ENCODE assay signal across 19 cellular contexts in the genomic region with DNA sequence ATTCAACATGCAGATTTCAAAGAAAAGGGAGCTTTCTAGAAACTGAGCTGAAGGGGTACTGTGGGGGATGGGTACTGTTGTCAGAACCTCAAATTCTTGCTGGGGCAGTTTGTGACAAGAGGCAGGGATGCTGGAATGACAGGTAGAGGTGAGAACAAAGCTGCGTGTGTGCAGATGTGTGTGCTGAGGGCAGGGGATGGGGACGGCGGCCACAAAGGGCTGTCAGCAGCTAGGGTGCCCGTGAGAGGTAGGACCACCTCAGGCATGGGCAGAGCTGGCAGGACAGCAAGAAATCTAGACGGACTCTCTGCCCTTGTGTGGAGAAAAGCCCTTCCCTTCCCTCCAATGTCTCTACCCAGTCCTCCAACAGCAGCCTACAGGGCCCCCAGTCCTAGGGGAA. TPM values are rescaled to one million over a fixed set of nuclear protein-coding genes. Genes with fewer than 3 reads are reported as not detected.
A peak's percentile ranks its signal among the peaks of the same experiment; 100 is the strongest.
DNase-seq lines count a peak whose midpoint lies in the region; ATAC-seq and TF ChIP-seq lines count a peak whose summit lies in the region.
"Had no signal": no experiment of that assay in that cellular context is flagged by ENCODE, and none has a peak within 500 bp of the region (broad histone marks: within the 10 kb centered on the region; RNA-seq: fewer than 3 reads in every experiment).

No MANE protein-coding gene starts in this region.

- H3K9me3 Mint-ChIP-seq in MCF 10A (ENCODE audit: unreplicated experiment) (no peaks in the 10 kb centered on the region), WTC11 (no peaks in the 10 kb centered on the region), glutamatergic neuron (ENCODE audit: unreplicated experiment) (peaks cover 1% of the 10 kb centered on the region), type B pancreatic cell (no peaks in the 10 kb centered on the region)

- H3K27me3 Mint-ChIP-seq in MCF 10A (ENCODE audit: insufficient read depth, unreplicated experiment) (no peaks in the 10 kb centered on the region), WTC11 (ENCODE audit: low read depth) (no peaks in the 10 kb centered on the region), glutamatergic neuron (ENCODE audit: unreplicated experiment) (peaks cover 5% of the 10 kb centered on the region), type B pancreatic cell (no peaks in the 10 kb centered on the region)
- H3K27me3 Mint-ChIP-seq: CD4-positive, alpha-beta memory T cell had no signal

- no peak overlapping the region for H3K27ac ChIP-seq in breast epithelium
- H3K27ac ChIP-seq: BLaER1 had no signal

- H3K27me3 ChIP-seq in breast epithelium, result no peaks in the 10 kb centered on the region
- H3K27me3 ChIP-seq: BLaER1 had no signal

- TF ChIP-seq POLR2A in breast epithelium (IDR thresholded peaks at IDR 0.05), result no peak

- H3K27ac Mint-ChIP-seq in MCF 10A (ENCODE audit: low read depth, unreplicated experiment) (no peak overlapping the region), WTC11 (peak overlapping the region; percentile 83; the same call in 1 of the 2 replicates), glutamatergic neuron (ENCODE audit: unreplicated experiment) (peak overlapping the region; percentile 17), type B pancreatic cell (peak overlapping the region; percentile 50)

- H3K36me3 ChIP-seq in breast epithelium, result peaks cover 14% of the 10 kb centered on the region

- H3K4me1 ChIP-seq in breast epithelium, result no peaks in the 10 kb centered on the region
- H3K4me1 ChIP-seq: BLaER1 had no signal

- intact Hi-C loops in MCF 10A (cut with micrococcal nuclease), result no loop called here
- intact Hi-C loops in breast epithelium (cut with DNase I; ENCODE audit: low total_unique reads), result no loop called here

- ATAC-seq in WTC11 (no peak), omental fat pad (ENCODE audit: low FRiP score) (no peak), HG03457 (IDR thresholded peaks at IDR 0.05; ENCODE audit: unreplicated experiment) (no peak)
- ATAC-seq: HCT116 had no signal

- POLR2A ChIA-PET in MCF 10A (lab: Yijun Ruan, JAX) (interaction anchor here (3.5 kb wide), 1 partner anchor 15 kb away, joined by 17 read pairs; a partner anchor contains a TSS), WTC11 (lab: Charles Lee) (interaction anchor here (0.5 kb wide), 1 partner anchor 30 kb away, joined by 4 read pairs; no protein-coding TSS in a partner anchor)

- TSS peak; percentile 57 for BruUV-seq in MCF 10A (replicated peaks; lab: Mats Ljungman, UMichigan)

- H3K4me3 Mint-ChIP-seq in MCF 10A (ENCODE audit: unreplicated experiment), result no peak overlapping the region
- no peak overlapping the region for H3K4me3 Mint-ChIP-seq in WTC11
- no peak overlapping the region for H3K4me3 Mint-ChIP-seq in glutamatergic neuron (ENCODE audit: unreplicated experiment)
- H3K4me3 Mint-ChIP-seq in type B pancreatic cell, result no peak overlapping the region

- H3K36me3 Mint-ChIP-seq in MCF 10A (ENCODE audit: insufficient read depth, unreplicated experiment) (peaks cover 77% of the 10 kb centered on the region), WTC11 (peaks cover 33% of the 10 kb centered on the region), glutamatergic neuron (ENCODE audit: unreplicated experiment) (peaks cover 7% of the 10 kb centered on the region), type B pancreatic cell (peaks cover 18% of the 10 kb centered on the region)

- DNase-seq in MCF 10A (ENCODE audit: unreplicated experiment), result no peak
- no peak for DNase-seq in breast epithelium (ENCODE audit: low spot score in 2 of 2)
- no peak for DNase-seq in WTC11 (ENCODE audit: low spot score)
- no peak for DNase-seq in glutamatergic neuron
- DNase-seq in type B pancreatic cell (ENCODE audit: extremely low spot score, unreplicated experiment), result no peak
- DNase-seq in omental fat pad (ENCODE audit: low spot score), result no peak
- no peak for DNase-seq in NCI-H1105 (lab: John Stamatoyannopoulos, UW)
- DNase-seq: CD4-positive, alpha-beta memory T cell; GOT3; NCI-H146; NCI-H2029 treated with DMSO at 0.1 percent for 48 hours; NCI-H510A; NCI-H748 treated with DMSO at 0.1 percent for 48 hours; OCI-M1; RPMI8226; SIG-M5 had no signal

- no peak overlapping the region for H3K4me3 ChIP-seq in breast epithelium
- H3K4me3 ChIP-seq: BLaER1 had no signal

- H3K4me1 Mint-ChIP-seq in MCF 10A (ENCODE audit: insufficient read depth, unreplicated experiment), result no peaks in the 10 kb centered on the region
- H3K4me1 Mint-ChIP-seq in WTC11, result no peaks in the 10 kb centered on the region
- H3K4me1 Mint-ChIP-seq in glutamatergic neuron (ENCODE audit: low read depth, unreplicated experiment), result no peaks in the 10 kb centered on the region
- H3K4me1 Mint-ChIP-seq in type B pancreatic cell (ENCODE audit: unreplicated experiment), result no peaks in the 10 kb centered on the region

- TF ChIP-seq CTCF in MCF 10A (IDR thresholded peaks at IDR 0.05; ENCODE audit: unreplicated experiment) (no peak), breast epithelium (IDR thresholded peaks at IDR 0.05) (no peak), WTC11 (IDR thresholded peaks at IDR 0.05) (no peak), glutamatergic neuron (IDR thresholded peaks at IDR 0.05; ENCODE audit: partially characterized antibody, unreplicated experiment) (no peak), type B pancreatic cell (conservative IDR thresholded peaks at IDR 0.05) (no peak), omental fat pad (IDR thresholded peaks at IDR 0.05) (no peak)

- H3K9me3 ChIP-seq in breast epithelium, result no peaks in the 10 kb centered on the region
- H3K9me3 ChIP-seq: BLaER1 had no signal

- CTCF ChIA-PET in MCF 10A (lab: Yijun Ruan, JAX) (interaction anchor here (0.6 to 0.7 kb wide), 2 partner anchors 15 to 161 kb away, joined by 3 to 7 read pairs; no protein-coding TSS in a partner anchor), WTC11 (lab: Charles Lee) (no interaction called here)

TF ChIP-seq in WTC11, 78 proteins besides CTCF, POLR2A, EP300 and RAD21:
- TF ChIP-seq, protein P1, sequence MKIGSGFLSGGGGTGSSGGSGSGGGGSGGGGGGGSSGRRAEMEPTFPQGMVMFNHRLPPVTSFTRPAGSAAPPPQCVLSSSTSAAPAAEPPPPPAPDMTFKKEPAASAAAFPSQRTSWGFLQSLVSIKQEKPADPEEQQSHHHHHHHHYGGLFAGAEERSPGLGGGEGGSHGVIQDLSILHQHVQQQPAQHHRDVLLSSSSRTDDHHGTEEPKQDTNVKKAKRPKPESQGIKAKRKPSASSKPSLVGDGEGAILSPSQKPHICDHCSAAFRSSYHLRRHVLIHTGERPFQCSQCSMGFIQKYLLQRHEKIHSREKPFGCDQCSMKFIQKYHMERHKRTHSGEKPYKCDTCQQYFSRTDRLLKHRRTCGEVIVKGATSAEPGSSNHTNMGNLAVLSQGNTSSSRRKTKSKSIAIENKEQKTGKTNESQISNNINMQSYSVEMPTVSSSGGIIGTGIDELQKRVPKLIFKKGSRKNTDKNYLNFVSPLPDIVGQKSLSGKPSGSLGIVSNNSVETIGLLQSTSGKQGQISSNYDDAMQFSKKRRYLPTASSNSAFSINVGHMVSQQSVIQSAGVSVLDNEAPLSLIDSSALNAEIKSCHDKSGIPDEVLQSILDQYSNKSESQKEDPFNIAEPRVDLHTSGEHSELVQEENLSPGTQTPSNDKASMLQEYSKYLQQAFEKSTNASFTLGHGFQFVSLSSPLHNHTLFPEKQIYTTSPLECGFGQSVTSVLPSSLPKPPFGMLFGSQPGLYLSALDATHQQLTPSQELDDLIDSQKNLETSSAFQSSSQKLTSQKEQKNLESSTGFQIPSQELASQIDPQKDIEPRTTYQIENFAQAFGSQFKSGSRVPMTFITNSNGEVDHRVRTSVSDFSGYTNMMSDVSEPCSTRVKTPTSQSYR (CRISPR knock-in tag; IDR thresholded peaks at IDR 0.05), result no peak
- TF ChIP-seq MXD4 (CRISPR knock-in tag; IDR thresholded peaks at IDR 0.05; ENCODE audit: borderline replicate concordance) (no peak), CREB1 (CRISPR knock-in tag; IDR thresholded peaks at IDR 0.05) (no peak)
TF ChIP-seq in WTC11: peak in this region for 0.

RNA-seq across cellular contexts. Expression of a gene that starts 14.4 kb away (rescaled TPM):
- total RNA-seq in MCF 10A (2022) (84.0 and 86.7 TPM in 2 replicates), breast epithelium (10 to 100 TPM; 53.7 to 57.4 (median 56.3) TPM), WTC11 (2021) (64.9 to 66.5 TPM (median 66.3 TPM) in 3 replicates), glutamatergic neuron (ENCODE audit: unreplicated experiment) (108 TPM), type B pancreatic cell (ENCODE audit: low replicate concordance) (68.0 and 86.8 TPM in 2 replicates), omental fat pad (10 to 100 TPM; 42.9 to 61.4 (median 54.9) TPM)

RNA-seq across cellular contexts. Expression of a gene that starts 21.0 kb away (rescaled TPM):
- total RNA-seq in MCF 10A (2022), result 66.5 and 73.3 TPM in 2 replicates
- 10 to 100 TPM; 29.6 to 93.0 (median 40.6) TPM for total RNA-seq in breast epithelium
- total RNA-seq in WTC11 (2021), result 26.0 to 28.5 TPM (median 27.7 TPM) in 3 replicates
- total RNA-seq in glutamatergic neuron (ENCODE audit: unreplicated experiment), result 34.0 TPM
- total RNA-seq in type B pancreatic cell (ENCODE audit: low replicate concordance), result 32.8 and 37.7 TPM in 2 replicates
- total RNA-seq in omental fat pad, result 10 to 100 TPM; 51.9 to 91.9 (median 78.3) TPM

RNA-seq across cellular contexts. Expression of a gene that starts 41.9 kb away (rescaled TPM):
- total RNA-seq in MCF 10A (2022), result 44.0 and 47.0 TPM in 2 replicates
- 10 to 100 TPM; 31.0 to 39.3 (median 32.1) TPM for total RNA-seq in breast epithelium
- total RNA-seq in WTC11 (2021), result 28.6 to 32.3 TPM (median 29.0 TPM) in 3 replicates
- 23.8 TPM for total RNA-seq in glutamatergic neuron (ENCODE audit: unreplicated experiment)
- total RNA-seq in type B pancreatic cell (ENCODE audit: low replicate concordance), result 45.9 and 55.8 TPM in 2 replicates
- 10 to 100 TPM; 29.5 to 51.6 (median 40.1) TPM for total RNA-seq in omental fat pad
